Comparison of ENCODE assay signal across 12 cellular contexts in genomic region chr12:49298160-49298559, GRCh38. TPM values are rescaled to one million over a fixed set of nuclear protein-coding genes. Genes with fewer than 3 reads are reported as not detected.
DNase-seq lines count a peak whose midpoint lies in the region; ATAC-seq and TF ChIP-seq lines count a peak whose summit lies in the region.
"Had no signal": no experiment of that assay in that cellular context is flagged by ENCODE, and none has a peak within 500 bp of the region (broad histone marks: within the 10 kb centered on the region; RNA-seq: fewer than 3 reads in every experiment).

No MANE protein-coding gene starts in this region.

- no peaks in the 10 kb centered on the region for H3K9me3 ChIP-seq in T-helper 17 cell (ENCODE audit: control insufficient read depth, low read length, poor library complexity, severe bottlenecking)
- H3K9me3 ChIP-seq: Peyer's patch had no signal

- peak overlapping the region; percentile 39 for H3K4me3 Mint-ChIP-seq in T-helper 17 cell
- H3K4me3 Mint-ChIP-seq: neural crest cell had no signal

- H3K36me3 Mint-ChIP-seq in T-helper 17 cell (ENCODE audit: low read depth) = peaks cover 5% of the 10 kb centered on the region

- no peak overlapping the region for H3K27ac ChIP-seq in C4-2B
- H3K27ac ChIP-seq: Peyer's patch had no signal

- H3K27ac Mint-ChIP-seq in T-helper 17 cell = no peak overlapping the region
- H3K27ac Mint-ChIP-seq: dendritic cell treated with granulocyte-macrophage colony-stimulating factor and Interleukin-4, amounts not matched to agents 40 ng/mL and 50 ng/mL, for 4 days had no signal

- DNase-seq in T-helper 17 cell (no peak), left kidney (ENCODE audit: low read depth, low spot score) (peak; percentile 25), HCEC 1CT (no peak), hepatic stellate cell (ENCODE audit: low spot score) (no peak), NCI-H2081 (lab: John Stamatoyannopoulos, UW) (no peak)

- peaks cover 39% of the 10 kb centered on the region for H3K27me3 Mint-ChIP-seq in T-helper 17 cell

- peaks cover 12% of the 10 kb centered on the region for H3K4me1 Mint-ChIP-seq in T-helper 17 cell

- TF ChIP-seq CTCF in C4-2B (conservative IDR thresholded peaks at IDR 0.05) = peak; percentile 17; the same call in 1 of the 2 replicates
- peak; percentile 35 for TF ChIP-seq CTCF in GM12873 (IDR thresholded peaks at IDR 0.05; ENCODE audit: insufficient read depth, low read depth, low read length, missing control alignments)

- no peak for ATAC-seq in T-helper 17 cell
- ATAC-seq in HG02763 (IDR thresholded peaks at IDR 0.05; ENCODE audit: unreplicated experiment) = no peak

RNA-seq across cellular contexts. Expression of gene PRPH, which starts 3.2 kb away (rescaled TPM):
- total RNA-seq in T-helper 17 cell = not detected
- total RNA-seq: activated CD8-positive, alpha-beta memory T cell treated with anti-CD3 and anti-CD28 coated beads for 36 hours had no signal

RNA-seq across cellular contexts. Expression of gene TROAP, which starts 24.9 kb away (rescaled TPM):
- under 1 TPM in 1 of 2 donors, not detected in 1; 0.55 TPM for total RNA-seq in T-helper 17 cell

RNA-seq across cellular contexts. Expression of gene TUBA1C, which starts 33.3 kb away (rescaled TPM):
- total RNA-seq in T-helper 17 cell = 10 to 100 TPM; 49.7 to 66.7 TPM

RNA-seq across cellular contexts. Expression of gene C1QL4, which starts 38.8 kb away (rescaled TPM):
- total RNA-seq in T-helper 17 cell = not detected
- total RNA-seq: activated CD8-positive, alpha-beta memory T cell treated with anti-CD3 and anti-CD28 coated beads for 36 hours; Peyer's patch had no signal

RNA-seq across cellular contexts. Expression of gene DNAJC22, which starts 48.5 kb away (rescaled TPM):
- not detected for total RNA-seq in T-helper 17 cell
- total RNA-seq: activated CD8-positive, alpha-beta memory T cell treated with anti-CD3 and anti-CD28 coated beads for 36 hours had no signal
